Comparison of ENCODE assay signal across 14 cellular contexts in genomic region chr6:24255676-24256075, GRCh38.
DNase-seq lines count a peak whose midpoint lies in the region; ATAC-seq, FAIRE-seq and TF ChIP-seq lines count a peak whose summit lies in the region.
"Had no signal": no experiment of that assay in that cellular context is flagged by ENCODE, and none has a peak within 500 bp of the region (broad histone marks: within the 10 kb centered on the region; RNA-seq: fewer than 3 reads in every experiment).

No MANE protein-coding gene starts in this region.

- in situ Hi-C loops in gastrocnemius medialis (cut with MboI; ENCODE audit: low sequenced_read_pairs in 4 of 4), result no loop called here

- no peaks in the 10 kb centered on the region for H3K9me3 ChIP-seq in gastrocnemius medialis
- H3K9me3 ChIP-seq: Peyer's patch had no signal

- H3K4me1 ChIP-seq in gastrocnemius medialis, result no peaks in the 10 kb centered on the region
- H3K4me1 ChIP-seq: Peyer's patch had no signal

- TF ChIP-seq CTCF in gastrocnemius medialis (IDR thresholded peaks at IDR 0.05 in 4 of 5, conservative IDR thresholded peaks at IDR 0.05 in 1 of 5) (no peak), coronary artery (IDR thresholded peaks at IDR 0.05) (no peak)

- H3K4me3 ChIP-seq in gastrocnemius medialis, result no peak overlapping the region
- H3K4me3 ChIP-seq in coronary artery, result no peak overlapping the region
- H3K4me3 ChIP-seq: Peyer's patch had no signal

- ATAC-seq in GM18517 (IDR thresholded peaks at IDR 0.05; ENCODE audit: unreplicated experiment) (peak; percentile 94), GM19455 (IDR thresholded peaks at IDR 0.05; ENCODE audit: unreplicated experiment) (peak; percentile 90), HG02885 (IDR thresholded peaks at IDR 0.05; ENCODE audit: poor library complexity, unreplicated experiment) (peak; percentile 93), HG03565 (IDR thresholded peaks at IDR 0.05; ENCODE audit: unreplicated experiment) (peak; percentile 95), gastrocnemius medialis (no peak)

- DNase-seq in gastrocnemius medialis (no peak), GM12892 (ENCODE audit: insufficient read length) (no peak), glomerular visceral epithelial cell (ENCODE audit: extremely low spot score) (no peak), coronary artery (ENCODE audit: low spot score) (no peak)
- DNase-seq: CD4-positive, alpha-beta memory T cell; cortex of kidney; foreskin melanocyte; NCI-H187; Peyer's patch; stimulated activated CD4-positive, alpha-beta T cell treated with anti-CD3 and anti-CD28 coated beads, Interleukin-4, amount 100 ng/mL, for 24 hours had no signal

- TF ChIP-seq POLR2A in gastrocnemius medialis (IDR thresholded peaks at IDR 0.05), result no peak
- no peak for TF ChIP-seq POLR2A in GM12892 (IDR thresholded peaks at IDR 0.05; ENCODE audit: low read depth, low read length)

- FAIRE-seq in GM12892 (lab: Jason Lieb, UNC), result no peak

- intact Hi-C loops in gastrocnemius medialis (cut with DNase I; ENCODE audit: low total_unique reads), result no loop called here

- H3K27me3 ChIP-seq in gastrocnemius medialis, result no peaks in the 10 kb centered on the region
- H3K27me3 ChIP-seq: Peyer's patch had no signal

- no peak overlapping the region for H3K27ac ChIP-seq in gastrocnemius medialis
- H3K27ac ChIP-seq in coronary artery, result no peak overlapping the region
- H3K27ac ChIP-seq: Peyer's patch had no signal

- H3K36me3 ChIP-seq in gastrocnemius medialis, result no peaks in the 10 kb centered on the region
- H3K36me3 ChIP-seq: Peyer's patch had no signal

Comparison
In these comparisons a context has a peak if more than half of its experiments do, and no peak if none do; other contexts are left out.
1. ATAC-seq: peak in GM18517 (single experiment), GM19455 (single experiment), HG02885 (single experiment) and HG03565 (single experiment); none in gastrocnemius medialis (0 of 2).